ENCODE assay signal across 8 cellular contexts in the genomic region with DNA sequence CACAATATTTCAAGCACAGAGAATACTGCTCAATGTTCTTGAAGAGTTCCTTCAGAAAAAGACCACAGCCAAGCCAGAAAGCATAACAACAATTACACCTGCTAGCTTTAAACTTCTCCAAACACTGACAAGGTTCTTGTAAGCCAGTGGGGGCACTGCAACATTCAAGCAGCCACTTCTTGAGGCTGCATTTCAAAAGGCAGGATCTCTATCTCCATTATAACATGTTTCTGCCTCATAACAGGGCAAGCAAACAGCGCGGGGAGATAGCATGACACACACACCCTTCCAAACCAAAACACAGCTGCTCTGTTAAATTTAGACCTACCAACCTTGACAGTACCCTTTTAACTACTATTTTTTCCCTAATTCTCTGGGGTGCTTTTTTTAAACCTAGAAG. TPM values are rescaled to one million over a fixed set of nuclear protein-coding genes. Genes with fewer than 3 reads are reported as not detected.
DNase-seq lines count a peak whose midpoint lies in the region; ATAC-seq and TF ChIP-seq lines count a peak whose summit lies in the region.

No MANE protein-coding gene starts in this region.

- H3F3A ChIP-seq in SU-DHL-6 (ENCODE audit: insufficient read depth) = peaks cover 3% of the 10 kb centered on the region; the same call in 1 of the 2 replicates

- H3K27ac ChIP-seq in HEK293 (ENCODE audit: extremely low read depth, low read depth, low read length) (no peak overlapping the region), SU-DHL-6 (ENCODE audit: low read depth, low read length) (no peak overlapping the region)

- no peak for ATAC-seq in GM18520 (IDR thresholded peaks at IDR 0.05; ENCODE audit: unreplicated experiment)

- DNase-seq in D341Med (ENCODE audit: low spot score) (peak; percentile 40), kidney epithelial cell (ENCODE audit: low read depth) (no peak), NCI-H524 (lab: John Stamatoyannopoulos, UW) (no peak), SHP77 treated with DMSO at 0.1 percent for 48 hours (lab: John Stamatoyannopoulos, UW) (no peak)
- no peak for DNase-seq in activated CD4-positive, alpha-beta T cell treated with anti-CD3 and anti-CD28 coated beads for 4 hours

- H3K9ac ChIP-seq in SU-DHL-6 (ENCODE audit: low read length) = no peak overlapping the region

- POLR2A ChIA-PET in HEK293 (lab: Yijun Ruan, JAX) = no interaction called here

- peaks cover 86% of the 10 kb centered on the region for H3K79me2 ChIP-seq in SU-DHL-6 (ENCODE audit: insufficient read depth, low read length)

- H3K27me3 ChIP-seq in SU-DHL-6 (ENCODE audit: low read length) = no peaks in the 10 kb centered on the region
- no peaks in the 10 kb centered on the region for H3K27me3 ChIP-seq in kidney epithelial cell (ENCODE audit: control insufficient read depth, insufficient read depth, low read length)

- peaks cover 13% of the 10 kb centered on the region for H3K4me1 ChIP-seq in HEK293 (ENCODE audit: control insufficient read depth, insufficient read depth, low read length)

- H2AFZ ChIP-seq in SU-DHL-6 (ENCODE audit: low read depth, low read length, severe bottlenecking) = no peak overlapping the region

- H3K4me2 ChIP-seq in SU-DHL-6 (ENCODE audit: low read depth, low read length, poor library complexity, severe bottlenecking) = peak overlapping the region; percentile 36

- peaks cover 0 to 3% of the 10 kb centered on the region in 2 experiments; a peak in 1 of 3 replicates for H3K36me3 ChIP-seq in HEK293 (ENCODE audit: control insufficient read depth in 2 of 2, insufficient read depth in 1 of 2, low read length in 2 of 2)
- H3K36me3 ChIP-seq in SU-DHL-6 (ENCODE audit: low read length) = no peaks in the 10 kb centered on the region
- no peaks in the 10 kb centered on the region for H3K36me3 ChIP-seq in kidney epithelial cell (ENCODE audit: control insufficient read depth, insufficient read depth, low read length)

- CTCF ChIA-PET in HEK293 (lab: Yijun Ruan, JAX) = interaction anchor here (0.6 to 1.6 kb wide), 4 partner anchors 12 to 564 kb away, joined by 3 to 6 read pairs (median 4); no protein-coding TSS in a partner anchor

- peaks cover 7% of the 10 kb centered on the region for H4K20me1 ChIP-seq in SU-DHL-6 (ENCODE audit: low read depth, low read length)

- H3K9me3 ChIP-seq in HEK293 (ENCODE audit: control insufficient read depth, insufficient read depth, low read depth, low read length) = no peaks in the 10 kb centered on the region
- no peaks in the 10 kb centered on the region for H3K9me3 ChIP-seq in SU-DHL-6 (ENCODE audit: insufficient read depth, low read length)

- 0 out of 2 replicates have a peak, but pooled peaks have one; percentile 9 for TF ChIP-seq CTCF in HEK293 (tag by site-specific recombination; IDR thresholded peaks at IDR 0.05)
- TF ChIP-seq CTCF in SU-DHL-6 (IDR thresholded peaks at IDR 0.05; ENCODE audit: insufficient read depth, low read length, poor library complexity, severe bottlenecking) = peak; percentile 46
- peak; percentile 34 for TF ChIP-seq CTCF in kidney epithelial cell (IDR thresholded peaks at IDR 0.05; ENCODE audit: insufficient read depth, low read length, poor library complexity, severe bottlenecking)

- no peaks in the 10 kb centered on the region for H3K9me2 ChIP-seq in SU-DHL-6 (replicated peaks; ENCODE audit: insufficient read depth, low read length)

- no peak overlapping the region for H3K4me3 ChIP-seq in HEK293 (ENCODE audit: low read depth, low read length)
- no peak overlapping the region for H3K4me3 ChIP-seq in SU-DHL-6 (ENCODE audit: insufficient read depth, low read length, poor library complexity, severe bottlenecking)
- H3K4me3 ChIP-seq in kidney epithelial cell (ENCODE audit: low read depth, low read length) = no peak overlapping the region

TF ChIP-seq in HEK293, 187 proteins besides CTCF, POLR2A, EP300 and RAD21:
- no peak for TF ChIP-seq ZNF37A (tag by site-specific recombination; IDR thresholded peaks at IDR 0.05)
- TF ChIP-seq, protein P1, sequence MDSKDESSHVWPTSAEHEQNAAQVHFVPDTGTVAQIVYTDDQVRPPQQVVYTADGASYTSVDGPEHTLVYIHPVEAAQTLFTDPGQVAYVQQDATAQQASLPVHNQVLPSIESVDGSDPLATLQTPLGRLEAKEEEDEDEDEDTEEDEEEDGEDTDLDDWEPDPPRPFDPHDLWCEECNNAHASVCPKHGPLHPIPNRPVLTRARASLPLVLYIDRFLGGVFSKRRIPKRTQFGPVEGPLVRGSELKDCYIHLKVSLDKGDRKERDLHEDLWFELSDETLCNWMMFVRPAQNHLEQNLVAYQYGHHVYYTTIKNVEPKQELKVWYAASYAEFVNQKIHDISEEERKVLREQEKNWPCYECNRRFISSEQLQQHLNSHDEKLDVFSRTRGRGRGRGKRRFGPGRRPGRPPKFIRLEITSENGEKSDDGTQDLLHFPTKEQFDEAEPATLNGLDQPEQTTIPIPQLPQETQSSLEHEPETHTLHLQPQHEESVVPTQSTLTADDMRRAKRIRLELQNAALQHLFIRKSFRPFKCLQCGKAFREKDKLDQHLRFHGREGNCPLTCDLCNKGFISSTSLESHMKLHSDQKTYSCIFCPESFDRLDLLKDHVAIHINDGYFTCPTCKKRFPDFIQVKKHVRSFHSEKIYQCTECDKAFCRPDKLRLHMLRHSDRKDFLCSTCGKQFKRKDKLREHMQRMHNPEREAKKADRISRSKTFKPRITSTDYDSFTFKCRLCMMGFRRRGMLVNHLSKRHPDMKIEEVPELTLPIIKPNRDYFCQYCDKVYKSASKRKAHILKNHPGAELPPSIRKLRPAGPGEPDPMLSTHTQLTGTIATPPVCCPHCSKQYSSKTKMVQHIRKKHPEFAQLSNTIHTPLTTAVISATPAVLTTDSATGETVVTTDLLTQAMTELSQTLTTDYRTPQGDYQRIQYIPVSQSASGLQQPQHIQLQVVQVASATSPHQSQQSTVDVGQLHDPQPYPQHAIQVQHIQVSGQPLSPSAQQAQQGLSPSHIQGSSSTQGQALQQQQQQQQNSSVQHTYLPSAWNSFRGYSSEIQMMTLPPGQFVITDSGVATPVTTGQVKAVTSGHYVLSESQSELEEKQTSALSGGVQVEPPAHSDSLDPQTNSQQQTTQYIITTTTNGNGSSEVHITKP (tag by site-specific recombination; IDR thresholded peaks at IDR 0.05) = peak; percentile 52
- TF ChIP-seq ZNF600 (tag by site-specific recombination; IDR thresholded peaks at IDR 0.05) = peak; percentile 52; the same call in 1 of the 2 replicates
- TF ChIP-seq, protein P2, sequence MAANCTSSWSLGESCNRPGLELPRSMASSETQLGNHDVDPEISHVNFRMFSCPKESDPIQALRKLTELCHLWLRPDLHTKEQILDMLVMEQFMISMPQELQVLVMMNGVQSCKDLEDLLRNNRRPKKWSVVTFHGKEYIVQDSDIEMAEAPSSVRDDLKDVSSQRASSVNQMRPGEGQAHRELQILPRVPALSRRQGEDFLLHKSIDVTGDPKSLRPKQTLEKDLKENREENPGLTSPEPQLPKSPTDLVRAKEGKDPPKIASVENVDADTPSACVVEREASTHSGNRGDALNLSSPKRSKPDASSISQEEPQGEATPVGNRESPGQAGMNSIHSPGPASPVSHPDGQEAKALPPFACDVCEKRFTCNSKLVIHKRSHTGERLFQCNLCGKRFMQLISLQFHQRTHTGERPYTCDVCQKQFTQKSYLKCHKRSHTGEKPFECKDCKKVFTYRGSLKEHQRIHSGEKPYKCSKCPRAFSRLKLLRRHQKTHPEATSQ (tag by site-specific recombination; IDR thresholded peaks at IDR 0.05) = no peak
- TF ChIP-seq FEZF1 (tag by site-specific recombination; IDR thresholded peaks at IDR 0.05) = no peak
- TF ChIP-seq ZNF394 (tag by site-specific recombination; IDR thresholded peaks at IDR 0.05; ENCODE audit: borderline replicate concordance) = no peak
- no peak for TF ChIP-seq ZNF548 (tag by site-specific recombination; IDR thresholded peaks at IDR 0.05)
TF ChIP-seq in HEK293: peak in this region for 2.

RNA-seq across cellular contexts. Expression of a gene that starts 30.8 kb away (rescaled TPM):
- total RNA-seq in kidney epithelial cell = 78.7 and 119 TPM in 2 replicates
